In the genomic region with DNA sequence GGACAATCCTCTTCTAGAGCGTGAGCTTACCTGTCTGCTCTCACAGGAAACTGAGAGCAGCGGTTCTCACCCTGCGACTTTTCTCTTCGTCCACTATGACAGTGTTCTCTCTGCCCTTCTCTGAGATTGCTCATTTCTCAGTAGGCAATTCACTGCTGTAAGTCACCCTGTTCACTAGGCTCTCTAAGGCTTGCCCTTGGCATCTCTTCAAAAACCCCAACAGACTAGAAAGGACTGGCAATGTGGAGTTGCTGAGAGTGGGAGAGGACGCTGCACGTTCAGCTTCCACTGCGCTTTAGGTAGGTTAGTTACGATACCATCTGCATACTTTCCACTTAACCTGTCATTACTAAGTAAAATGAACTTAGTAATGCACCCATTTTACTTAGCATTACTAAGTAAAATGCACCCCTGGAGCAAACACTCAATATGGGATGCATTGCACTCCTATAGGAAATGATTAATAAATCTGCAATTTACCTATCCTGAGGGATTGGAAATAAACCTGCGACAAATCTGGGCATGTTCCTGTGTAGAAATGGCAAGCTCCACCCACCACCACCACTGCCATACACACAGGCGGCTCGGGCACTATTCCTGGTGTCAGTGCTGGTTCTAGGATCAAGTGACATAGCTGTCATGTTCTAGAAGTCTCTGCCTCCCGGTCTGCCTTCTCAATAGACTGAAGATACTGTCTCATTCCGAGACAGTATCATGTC, we compare ENCODE assay signal across 24 cellular contexts. TPM values are rescaled to one million over a fixed set of nuclear protein-coding genes. Genes with fewer than 3 reads are reported as not detected.
A peak's percentile ranks its signal among the peaks of the same experiment; 100 is the strongest.
DNase-seq lines count a peak whose midpoint lies in the region; ATAC-seq, FAIRE-seq and TF ChIP-seq lines count a peak whose summit lies in the region.
"Had no signal": no experiment of that assay in that cellular context is flagged by ENCODE, and none has a peak within 500 bp of the region (broad histone marks: within the 10 kb centered on the region; RNA-seq: fewer than 3 reads in every experiment).

No MANE protein-coding gene starts in this region.

- peak overlapping the region; percentile 44 for H3K27ac Mint-ChIP-seq in activated T-cell treated with anti-CD3 and anti-CD28 coated beads, Interleukin-2, amount 50 U/mL, for 24 hours
- H3K27ac Mint-ChIP-seq: B cell had no signal

- no peaks in the 10 kb centered on the region for H4K20me1 ChIP-seq in GM12878 (ENCODE audit: control insufficient read depth, insufficient read depth)

- TF ChIP-seq CTCF in GM12878 (IDR thresholded peaks at IDR 0.05 in 2 of 3, conservative IDR thresholded peaks at IDR 0.05 in 1 of 3; ENCODE audit: control insufficient read depth in 2 of 3, extremely low read depth in 1 of 3, insufficient read depth in 1 of 3, low read depth in 3 of 3, low read length in 3 of 3) (no peak), foreskin keratinocyte (conservative IDR thresholded peaks at IDR 0.05) (no peak), coronary artery (IDR thresholded peaks at IDR 0.05) (no peak), lower lobe of right lung (IDR thresholded peaks at IDR 0.05) (no peak)

- H2AFZ ChIP-seq in GM12878 (ENCODE audit: control insufficient read depth, low read depth, low read length): no peak overlapping the region
- H2AFZ ChIP-seq: PC-9 had no signal

- H3K9ac ChIP-seq in GM12878 (ENCODE audit: control insufficient read depth, insufficient read depth, low read length): no peak overlapping the region

- intact Hi-C loops in GM12878 (cut with micrococcal nuclease; ENCODE audit: unreplicated experiment): no loop called here
- intact Hi-C loops in lower lobe of right lung (cut with DNase I): no loop called here

- H3K4me1 ChIP-seq in GM12878 (ENCODE audit: control insufficient read depth, insufficient read depth, low read length): no peaks in the 10 kb centered on the region
- H3K4me1 ChIP-seq in foreskin keratinocyte: peaks cover 18% of the 10 kb centered on the region
- H3K4me1 ChIP-seq in lower lobe of right lung: no peaks in the 10 kb centered on the region
- H3K4me1 ChIP-seq: SJSA1 had no signal

- no peak for ATAC-seq in GM12878
- peak; percentile 66 for ATAC-seq in foreskin keratinocyte
- no peak for ATAC-seq in HG03521 (IDR thresholded peaks at IDR 0.05; ENCODE audit: unreplicated experiment)
- ATAC-seq in lower lobe of right lung: no peak

- no peaks in the 10 kb centered on the region for H3K27me3 ChIP-seq in GM12878 (replicated peaks in 1 of 2; ENCODE audit: control insufficient read depth in 2 of 2, insufficient read depth in 2 of 2, low read length in 1 of 2)
- no peaks in the 10 kb centered on the region for H3K27me3 ChIP-seq in foreskin keratinocyte
- no peaks in the 10 kb centered on the region for H3K27me3 ChIP-seq in lower lobe of right lung (ENCODE audit: low read depth)
- H3K27me3 ChIP-seq: MG63, SJSA1 had no signal

- CTCF ChIA-PET in GM12878 (lab: Yijun Ruan, JAX): no interaction called here

- in situ Hi-C loops in GM12878 (cut with MboI): no loop called here

- POLR2A ChIA-PET in GM12878 (lab: Charles Lee): no interaction called here

- 96% methylated on average over 13 of the region's 13 CpGs for WGBS in GM12878 (ENCODE audit: insufficient coverage, insufficient replicate concordance, low lambda C conversion rate, missing lambda C conversion rate)

- H3K4me3 Mint-ChIP-seq in activated T-cell treated with anti-CD3 and anti-CD28 coated beads, Interleukin-2, amount 50 U/mL, for 24 hours: no peak overlapping the region
- H3K4me3 Mint-ChIP-seq: B cell had no signal

- H3K4me2 ChIP-seq in GM12878 (ENCODE audit: control insufficient read depth, insufficient read depth): no peak overlapping the region
- H3K4me2 ChIP-seq: PC-9 had no signal

- BruUV-seq in GM12878 (replicated peaks; lab: Mats Ljungman, UMichigan): no TSS peak

- H3K9me3 ChIP-seq in GM12878 (replicated peaks; ENCODE audit: control insufficient read depth, insufficient read depth, low read length): peaks cover 5% of the 10 kb centered on the region; the same call in 2 of the 3 replicates
- peaks cover 7% of the 10 kb centered on the region for H3K9me3 ChIP-seq in lower lobe of right lung

- peaks cover 8% of the 10 kb centered on the region for H3K9me3 Mint-ChIP-seq in activated T-cell treated with anti-CD3 and anti-CD28 coated beads, Interleukin-2, amount 50 U/mL, for 24 hours

- SMC1A ChIA-PET in GM12878 (lab: Charles Lee; ENCODE audit: uncharacterized antibody, unreplicated experiment): interaction anchor here (0.6 kb wide), 1 partner anchor 498 kb away, joined by 3 read pairs; no protein-coding TSS in a partner anchor

- no peak for TF ChIP-seq EP300 in GM12878 (IDR thresholded peaks at IDR 0.05; ENCODE audit: borderline replicate concordance in 1 of 2, control insufficient read depth in 1 of 2, low read depth in 2 of 2, low read length in 2 of 2)

- TF ChIP-seq RAD21 in GM12878 (IDR thresholded peaks at IDR 0.05; ENCODE audit: insufficient read depth, low read depth, low read length): no peak

- H3K79me2 ChIP-seq in GM12878 (ENCODE audit: control insufficient read depth, insufficient read depth, low read length): no peaks in the 10 kb centered on the region

- H3K36me3 Mint-ChIP-seq in activated T-cell treated with anti-CD3 and anti-CD28 coated beads, Interleukin-2, amount 50 U/mL, for 24 hours (ENCODE audit: low read depth): peaks cover 96% of the 10 kb centered on the region

- peaks cover 13 to 43% of the 10 kb centered on the region in 2 experiments for H3K36me3 ChIP-seq in GM12878 (ENCODE audit: control insufficient read depth in 2 of 2, insufficient read depth in 2 of 2, low read length in 1 of 2)
- H3K36me3 ChIP-seq in lower lobe of right lung: peaks cover 91% of the 10 kb centered on the region

- TF ChIP-seq POLR2A in GM12878 (IDR thresholded peaks at IDR 0.05; ENCODE audit: low read depth, low read length): 0 out of 2 replicates have a peak, but pooled peaks have one; percentile 7

- DNase-seq in activated T-cell treated with anti-CD3 and anti-CD28 coated beads, Interleukin-2, amount 50 U/mL, for 24 hours: no peak
- DNase-seq in activated T-cell treated with anti-CD3 and anti-CD28 coated beads, Interleukin-2, amount 50 U/mL, for 1 hour: no peak
- no peak for DNase-seq in GM12878 (ENCODE audit: low read depth, low spot score)
- peak; percentile 76 to 89 for DNase-seq in foreskin keratinocyte
- no peak for DNase-seq in NCI-H526 treated with DMSO at 0.1 percent for 48 hours (lab: John Stamatoyannopoulos, UW)
- no peak for DNase-seq in coronary artery (ENCODE audit: low spot score)
- DNase-seq in lower lobe of right lung: no peak
- DNase-seq: 8988T, Calu3, DMS53, EL, Karpas-422, MG63, NCI-H1048, NCI-H1436, NCI-H2029, NCI-H345, NCI-H524 treated with DMSO at 0.1 percent for 48 hours, PC-9 had no signal

- no peak overlapping the region for H3K4me3 ChIP-seq in GM12878
- H3K4me3 ChIP-seq in coronary artery: no peak overlapping the region
- no peak overlapping the region for H3K4me3 ChIP-seq in lower lobe of right lung
- H3K4me3 ChIP-seq: MG63, PC-9, SJSA1 had no signal

- RAD21 ChIA-PET in GM12878 (lab: Charles Lee; ENCODE audit: unreplicated experiment): no interaction called here

- peaks cover 9% of the 10 kb centered on the region for H3K4me1 Mint-ChIP-seq in activated T-cell treated with anti-CD3 and anti-CD28 coated beads, Interleukin-2, amount 50 U/mL, for 24 hours (ENCODE audit: low read depth)
- H3K4me1 Mint-ChIP-seq: B cell had no signal

- H3K27ac ChIP-seq in GM12878 (ENCODE audit: control insufficient read depth, insufficient read depth) (no peak overlapping the region), foreskin keratinocyte (peak overlapping the region; percentile 48), coronary artery (no peak overlapping the region), lower lobe of right lung (no peak overlapping the region)
- H3K27ac ChIP-seq: PC-9, SJSA1 had no signal

- H3K27me3 Mint-ChIP-seq in activated T-cell treated with anti-CD3 and anti-CD28 coated beads, Interleukin-2, amount 50 U/mL, for 24 hours: no peaks in the 10 kb centered on the region
- H3K27me3 Mint-ChIP-seq: B cell had no signal

- no peak for FAIRE-seq in GM12878 (lab: Jason Lieb, UNC)
- FAIRE-seq: GM12891, GM18507 had no signal

RNA-seq across cellular contexts. Expression of gene XPC, which starts 21.4 kb away (rescaled TPM):
- total RNA-seq in GM12878 (2013; cell fraction: nucleolus; rRNA removed): 61.0 and 69.0 TPM in 2 replicates
- total RNA-seq in GM12878 (2014; rRNA removed): 30.2 and 32.9 TPM in 2 replicates
- total RNA-seq in GM12878 (2014; rRNA removed; fragmentation: Illumina TruSeq; extraction: Trizol): 27.9 and 29.5 TPM in 2 replicates
- total RNA-seq in GM12878 (2021): 32.9 and 35.1 TPM in 2 replicates
- polyA plus RNA-seq in GM12878 (2011; ENCODE audit: low read depth): 20.3 TPM
- 19.2 and 27.7 TPM in 2 replicates for polyA plus RNA-seq in GM12878 (2011; rRNA removed)
- 19.1 and 21.0 TPM in 2 replicates for polyA plus RNA-seq in GM12878 (2011; cell fraction: cytosol; rRNA removed)
- 80.0 and 91.2 TPM in 2 replicates for polyA plus RNA-seq in GM12878 (2011; cell fraction: nucleus; rRNA removed)
- polyA plus RNA-seq in GM12878 (2012): 23.5 and 29.0 TPM in 2 replicates
- 31.5 and 36.3 TPM in 2 replicates for polyA plus RNA-seq in GM12878 (2014; fragmentation: Illumina TruSeq; extraction: Trizol)
- 1 to 10 TPM; 4.0 to 6.1 TPM for polyA plus RNA-seq in GM12878 (2014; fragmentation: Nextera tagmentation; extraction: Ambion mirVana)
- polyA plus RNA-seq in GM12878 (2014; rRNA removed): 25.8 and 28.1 TPM in 2 replicates
- polyA plus RNA-seq in GM12878 (2016; fragmentation: Nextera tagmentation; extraction: Ambion mirVana): 10 to 100 TPM; 45.7 to 48.3 TPM
- 30.3 and 31.2 TPM in 2 replicates for polyA minus RNA-seq in GM12878 (2011; rRNA and poly(A)+ RNA removed)
- 12.4 and 13.0 TPM in 2 replicates for polyA minus RNA-seq in GM12878 (2011; cell fraction: cytosol; rRNA and poly(A)+ RNA removed)
- 33.9 and 45.0 TPM in 2 replicates for polyA minus RNA-seq in GM12878 (2011; cell fraction: nucleus; rRNA and poly(A)+ RNA removed)
- 44.8 and 53.3 TPM in 2 replicates for total RNA-seq in foreskin keratinocyte
- 23.7 and 26.1 TPM in 2 replicates for polyA plus RNA-seq in foreskin keratinocyte
- 31.8 TPM for total RNA-seq in lower lobe of right lung

RNA-seq across cellular contexts. Expression of gene LSM3, which starts 21.6 kb away (rescaled TPM):
- total RNA-seq in GM12878 (2013; cell fraction: nucleolus; rRNA removed): 7.5 and 7.9 TPM in 2 replicates
- total RNA-seq in GM12878 (2014; rRNA removed) (15.5 and 17.1 TPM in 2 replicates), GM12878 (2014; rRNA removed; fragmentation: Illumina TruSeq; extraction: Trizol) (26.8 and 30.5 TPM in 2 replicates), GM12878 (2021) (16.0 and 18.3 TPM in 2 replicates), foreskin keratinocyte (21.7 and 24.4 TPM in 2 replicates), lower lobe of right lung (9.5 TPM)
- 10.9 TPM for polyA plus RNA-seq in GM12878 (2011; ENCODE audit: low read depth)
- polyA plus RNA-seq in GM12878 (2011; rRNA removed) (25.2 and 44.6 TPM in 2 replicates), GM12878 (2014; fragmentation: Illumina TruSeq; extraction: Trizol) (27.8 and 33.8 TPM in 2 replicates), GM12878 (2014; fragmentation: Nextera tagmentation; extraction: Ambion mirVana) (100 to 1,000 TPM in 1 of 2 experiments, 10 to 100 TPM in 1; 98.1 to 111 TPM), GM12878 (2014; rRNA removed) (20.0 and 23.9 TPM in 2 replicates), GM12878 (2016; fragmentation: Nextera tagmentation; extraction: Ambion mirVana) (10 to 100 TPM; 79.6 to 85.3 TPM), foreskin keratinocyte (31.3 and 35.0 TPM in 2 replicates)
- polyA plus RNA-seq in GM12878 (2011; cell fraction: cytosol; rRNA removed): 5.2 and 5.9 TPM in 2 replicates
- 5.4 and 6.0 TPM in 2 replicates for polyA plus RNA-seq in GM12878 (2011; cell fraction: nucleus; rRNA removed)
- 17.9 and 22.1 TPM in 2 replicates for polyA plus RNA-seq in GM12878 (2012)
- 2.9 and 3.2 TPM in 2 replicates for polyA minus RNA-seq in GM12878 (2011; rRNA and poly(A)+ RNA removed)
- 1.8 and 2.1 TPM in 2 replicates for polyA minus RNA-seq in GM12878 (2011; cell fraction: cytosol; rRNA and poly(A)+ RNA removed)
- 2.7 and 5.9 TPM in 2 replicates for polyA minus RNA-seq in GM12878 (2011; cell fraction: nucleus; rRNA and poly(A)+ RNA removed)

RNA-seq across cellular contexts. Expression of gene TMEM43, which starts 32.1 kb away (rescaled TPM):
- total RNA-seq in GM12878 (2013; cell fraction: nucleolus; rRNA removed): 42.4 and 44.7 TPM in 2 replicates
- total RNA-seq in GM12878 (2014; rRNA removed) (23.0 and 25.0 TPM in 2 replicates), GM12878 (2014; rRNA removed; fragmentation: Illumina TruSeq; extraction: Trizol) (15.4 and 15.7 TPM in 2 replicates), GM12878 (2021) (18.0 and 18.7 TPM in 2 replicates), foreskin keratinocyte (99.7 and 102 TPM in 2 replicates), lower lobe of right lung (73.7 TPM)
- polyA plus RNA-seq in GM12878 (2011; ENCODE audit: low read depth): 16.0 TPM
- polyA plus RNA-seq in GM12878 (2011; rRNA removed) (29.9 and 33.0 TPM in 2 replicates), GM12878 (2014; fragmentation: Illumina TruSeq; extraction: Trizol) (16.9 and 17.5 TPM in 2 replicates), GM12878 (2014; fragmentation: Nextera tagmentation; extraction: Ambion mirVana) (1 to 10 TPM; 7.2 to 7.6 TPM), GM12878 (2014; rRNA removed) (17.1 and 18.3 TPM in 2 replicates), GM12878 (2016; fragmentation: Nextera tagmentation; extraction: Ambion mirVana) (10 to 100 TPM; 22.3 to 24.4 TPM), foreskin keratinocyte (47.8 and 52.2 TPM in 2 replicates)
- polyA plus RNA-seq in GM12878 (2011; cell fraction: cytosol; rRNA removed): 32.7 and 35.3 TPM in 2 replicates
- polyA plus RNA-seq in GM12878 (2011; cell fraction: nucleus; rRNA removed): 51.6 and 60.7 TPM in 2 replicates
- 20.2 and 24.7 TPM in 2 replicates for polyA plus RNA-seq in GM12878 (2012)
- polyA minus RNA-seq in GM12878 (2011; rRNA and poly(A)+ RNA removed): 25.4 and 32.7 TPM in 2 replicates
- 9.8 and 12.2 TPM in 2 replicates for polyA minus RNA-seq in GM12878 (2011; cell fraction: cytosol; rRNA and poly(A)+ RNA removed)
- polyA minus RNA-seq in GM12878 (2011; cell fraction: nucleus; rRNA and poly(A)+ RNA removed): 8.2 and 12.2 TPM in 2 replicates

RNA-seq across cellular contexts. Expression of gene CHCHD4, which starts 32.3 kb away (rescaled TPM):
- total RNA-seq in GM12878 (2013; cell fraction: nucleolus; rRNA removed): 2.3 and 3.3 TPM in 2 replicates
- total RNA-seq in GM12878 (2014; rRNA removed) (22.4 and 27.0 TPM in 2 replicates), GM12878 (2014; rRNA removed; fragmentation: Illumina TruSeq; extraction: Trizol) (24.4 and 24.6 TPM in 2 replicates), GM12878 (2021) (20.1 and 21.0 TPM in 2 replicates), foreskin keratinocyte (23.3 and 27.8 TPM in 2 replicates), lower lobe of right lung (12.6 TPM)
- 6.0 TPM for polyA plus RNA-seq in GM12878 (2011; ENCODE audit: low read depth)
- polyA plus RNA-seq in GM12878 (2011; rRNA removed) (22.9 and 28.8 TPM in 2 replicates), GM12878 (2014; fragmentation: Illumina TruSeq; extraction: Trizol) (34.9 and 38.4 TPM in 2 replicates), GM12878 (2014; fragmentation: Nextera tagmentation; extraction: Ambion mirVana) (10 to 100 TPM; 37.9 to 46.8 TPM), GM12878 (2014; rRNA removed) (25.3 and 26.0 TPM in 2 replicates), GM12878 (2016; fragmentation: Nextera tagmentation; extraction: Ambion mirVana) (10 to 100 TPM; 31.9 to 36.4 TPM), foreskin keratinocyte (22.6 and 29.7 TPM in 2 replicates)
- polyA plus RNA-seq in GM12878 (2011; cell fraction: cytosol; rRNA removed): 15.1 and 17.8 TPM in 2 replicates
- 9.3 and 10.0 TPM in 2 replicates for polyA plus RNA-seq in GM12878 (2011; cell fraction: nucleus; rRNA removed)
- polyA plus RNA-seq in GM12878 (2012): 7.6 and 9.5 TPM in 2 replicates
- 13.3 and 13.8 TPM in 2 replicates for polyA minus RNA-seq in GM12878 (2011; rRNA and poly(A)+ RNA removed)
- 3.6 and 4.5 TPM in 2 replicates for polyA minus RNA-seq in GM12878 (2011; cell fraction: cytosol; rRNA and poly(A)+ RNA removed)
- 2.3 and 3.8 TPM in 2 replicates for polyA minus RNA-seq in GM12878 (2011; cell fraction: nucleus; rRNA and poly(A)+ RNA removed)

Comparison
In these comparisons a context has a peak if more than half of its experiments do, and no peak if none do; other contexts are left out.
1. DNase-seq: peak in foreskin keratinocyte (2 of 2); none in activated T-cell treated with anti-CD3 and anti-CD28 coated beads, Interleukin-2, amount 50 U/mL, for 24 hours (single experiment), activated T-cell treated with anti-CD3 and anti-CD28 coated beads, Interleukin-2, amount 50 U/mL, for 1 hour (single experiment), GM12878 (single experiment), NCI-H526 treated with DMSO at 0.1 percent for 48 hours (single experiment), coronary artery (single experiment) and lower lobe of right lung (single experiment).